Comparison of ENCODE assay signal across 14 cellular contexts in genomic region chr12:58530421-58531067, GRCh38.
A peak's percentile ranks its signal among the peaks of the same experiment; 100 is the strongest.
DNase-seq lines count a peak whose midpoint lies in the region; FAIRE-seq and TF ChIP-seq lines count a peak whose summit lies in the region.
"Had no signal": no experiment of that assay in that cellular context is flagged by ENCODE, and none has a peak within 500 bp of the region (broad histone marks: within the 10 kb centered on the region; RNA-seq: fewer than 3 reads in every experiment).

No MANE protein-coding gene starts in this region.

- no peaks in the 10 kb centered on the region for H3K79me2 ChIP-seq in OCI-LY7 (ENCODE audit: insufficient read depth, low read depth, low read length)

- intact Hi-C loops in kidney (cut with DNase I), result loop anchor here (10.0 kb wide), 1 partner anchor 176 kb away; no protein-coding TSS in a partner anchor
- intact Hi-C loops in OCI-LY7 (cut with micrococcal nuclease; ENCODE audit: unreplicated experiment), result no loop called here

- BruUV-seq in OCI-LY7 (replicated peaks; lab: Mats Ljungman, UMichigan), result no TSS peak

- FAIRE-seq in kidney (lab: Jason Lieb, UNC) (peak; percentile 13), urothelium cell line (lab: Jason Lieb, UNC) (no peak)
- FAIRE-seq: colon, islet of Langerhans had no signal

- H3K4me1 ChIP-seq in kidney (ENCODE audit: control insufficient read depth in 1 of 2, insufficient read depth in 1 of 2, low read depth in 1 of 2, low read length in 2 of 2), result no peaks in the 10 kb centered on the region
- no peaks in the 10 kb centered on the region for H3K4me1 ChIP-seq in OCI-LY7 (ENCODE audit: insufficient read depth, low read length, poor library complexity, severe bottlenecking)
- H3K4me1 ChIP-seq: Caco-2 had no signal

- H4K20me1 ChIP-seq in OCI-LY7 (ENCODE audit: insufficient read depth, low read length), result no peaks in the 10 kb centered on the region

- H2AFZ ChIP-seq in OCI-LY7 (ENCODE audit: low read length), result no peak overlapping the region

- POLR2A ChIA-PET in OCI-LY7 (lab: Charles Lee), result interaction anchor here (0.5 kb wide), 1 partner anchor 330 kb away, joined by 3 read pairs; no protein-coding TSS in a partner anchor

- H3K36me3 ChIP-seq in brain microvascular endothelial cell (replicated peaks) (no peaks in the 10 kb centered on the region), kidney (ENCODE audit: control insufficient read depth in 1 of 2, insufficient read depth in 2 of 2, low read length in 2 of 2) (no peaks in the 10 kb centered on the region), OCI-LY7 (ENCODE audit: insufficient read depth, low read length) (no peaks in the 10 kb centered on the region)

- no peak for TF ChIP-seq CTCF in brain microvascular endothelial cell (IDR thresholded peaks at IDR 0.05; ENCODE audit: low read depth, low read length, missing control alignments)
- no peak for TF ChIP-seq CTCF in kidney (IDR thresholded peaks at IDR 0.05; ENCODE audit: borderline replicate concordance, extremely low read depth, insufficient read depth)
- TF ChIP-seq CTCF in OCI-LY7 (conservative IDR thresholded peaks at IDR 0.05; ENCODE audit: low read length), result no peak

- no peak overlapping the region for H3K4me2 ChIP-seq in OCI-LY7 (ENCODE audit: low read length)

- CTCF ChIA-PET in OCI-LY7 (lab: Charles Lee; ENCODE audit: unreplicated experiment), result no interaction called here

- peak; percentile 53 for DNase-seq in HS-5 (ENCODE audit: low read depth)
- DNase-seq in brain microvascular endothelial cell, result no peak
- DNase-seq in kidney, result no peak
- peak; percentile 11 for DNase-seq in urothelium cell line (ENCODE audit: low spot score)
- DNase-seq in NCI-H1417 (lab: John Stamatoyannopoulos, UW), result no peak
- no peak for DNase-seq in anterior cingulate cortex (lab: John Stamatoyannopoulos, UW)
- DNase-seq in OCI-LY7 (ENCODE audit: low spot score), result no peak
- DNase-seq: activated CD4-positive, alpha-beta memory T cell treated with anti-CD3 and anti-CD28 coated beads, Interleukin-2, amount 10 ng/mL, durations not matched to agents 7 days and 5 days; Caco-2; foreskin melanocyte; MV-4-11 had no signal

- no peaks in the 10 kb centered on the region for H3K27me3 ChIP-seq in brain microvascular endothelial cell (replicated peaks)

- H3K27ac ChIP-seq in brain microvascular endothelial cell, result peak overlapping the region; percentile 99
- H3K27ac ChIP-seq in kidney (ENCODE audit: low read depth in 2 of 2, low read length in 2 of 2), result no peak overlapping the region
- H3K27ac ChIP-seq in OCI-LY7 (ENCODE audit: low read depth, low read length, poor library complexity, severe bottlenecking), result no peak overlapping the region

- H3K4me3 ChIP-seq in brain microvascular endothelial cell (ENCODE audit: low read depth, low read length), result peak overlapping the region; percentile 4
- no peak overlapping the region for H3K4me3 ChIP-seq in kidney (ENCODE audit: low read length in 2 of 2)
- no peak overlapping the region for H3K4me3 ChIP-seq in OCI-LY7 (ENCODE audit: low read depth, low read length, poor library complexity, severe bottlenecking)
- H3K4me3 ChIP-seq: skin epidermis had no signal

- in situ Hi-C loops in brain microvascular endothelial cell (cut with HindIII; ENCODE audit: low pct_ligation_motif_present, low sequenced_read_pairs), result loop anchor here (25.0 kb wide), 1 partner anchor 557 kb away; no protein-coding TSS in a partner anchor

- H3K9me3 ChIP-seq in kidney (ENCODE audit: control insufficient read depth in 1 of 2, low read length in 2 of 2) (no peaks in the 10 kb centered on the region), OCI-LY7 (ENCODE audit: low read length) (no peaks in the 10 kb centered on the region)
- H3K9me3 ChIP-seq: Caco-2 had no signal

- H3K9me2 ChIP-seq in OCI-LY7 (ENCODE audit: insufficient read depth, low read length), result no peaks in the 10 kb centered on the region

- H3K9ac ChIP-seq in kidney (ENCODE audit: low read length in 2 of 2), result no peak overlapping the region

Comparison
In these comparisons a context has a peak if more than half of its experiments do, and no peak if none do; other contexts are left out.
1. DNase-seq: peak in HS-5 (single experiment) and urothelium cell line (single experiment); none in brain microvascular endothelial cell (single experiment), kidney (single experiment), NCI-H1417 (0 of 3), anterior cingulate cortex (0 of 58) and OCI-LY7 (single experiment).